Comparison of ENCODE assay signal across 12 cellular contexts in the genomic region with DNA sequence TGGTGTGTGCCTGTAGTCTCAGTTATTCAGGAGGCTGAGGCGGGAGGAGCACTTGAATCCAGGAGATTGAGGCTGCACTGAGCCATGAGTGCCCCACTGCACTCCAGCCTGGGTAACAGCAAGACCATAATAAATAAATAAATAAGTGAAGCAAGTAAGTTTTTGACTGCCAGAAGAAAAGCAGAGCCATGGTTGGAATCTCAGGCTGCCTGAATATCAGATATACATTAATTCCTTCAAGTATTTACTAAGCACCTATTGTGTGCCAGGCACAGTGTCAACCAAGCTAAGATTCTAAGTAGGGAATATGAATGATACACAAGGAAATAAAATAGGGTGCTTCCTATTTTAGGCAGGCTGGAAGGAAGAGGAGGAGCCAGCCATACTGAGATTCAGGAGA. TPM values are rescaled to one million over a fixed set of nuclear protein-coding genes. Genes with fewer than 3 reads are reported as not detected.
DNase-seq lines count a peak whose midpoint lies in the region; ATAC-seq and TF ChIP-seq lines count a peak whose summit lies in the region.
"Had no signal": no experiment of that assay in that cellular context is flagged by ENCODE, and none has a peak within 500 bp of the region (broad histone marks: within the 10 kb centered on the region; RNA-seq: fewer than 3 reads in every experiment).

No MANE protein-coding gene starts in this region.

- H3K36me3 ChIP-seq in muscle layer of duodenum (ENCODE audit: control insufficient read depth in 1 of 2, insufficient read depth in 2 of 2, low read length in 2 of 2): no peaks in the 10 kb centered on the region
- no peaks in the 10 kb centered on the region for H3K36me3 ChIP-seq in Karpas-422 (ENCODE audit: insufficient read depth, low read length)

- CTCF ChIA-PET in AG04450 (lab: Charles Lee): interaction anchor here (0.6 to 3.0 kb wide), 15 partner anchors 10 to 205 kb away, joined by 3 to 18 read pairs (median 8); a partner anchor contains a TSS

- H3K4me1 ChIP-seq in muscle layer of duodenum (ENCODE audit: control insufficient read depth in 1 of 2, insufficient read depth in 2 of 2, low read length in 2 of 2) (peaks cover 5 to 7% of the 10 kb centered on the region in 2 donors), Karpas-422 (ENCODE audit: low read length) (peaks cover 11% of the 10 kb centered on the region)

- ATAC-seq in GM21447 (IDR thresholded peaks at IDR 0.05; ENCODE audit: unreplicated experiment): no peak

- H3K9ac ChIP-seq in Karpas-422 (ENCODE audit: low read length): no peak overlapping the region

- H3K4me3 ChIP-seq in AG04450 (ENCODE audit: low read depth, low read length): peak overlapping the region; percentile 77
- H3K4me3 ChIP-seq in choroid plexus epithelial cell (ENCODE audit: low read depth, low read length): peak overlapping the region; percentile 66
- peak overlapping the region in 1 of 2 donors; percentile 67 for H3K4me3 ChIP-seq in muscle layer of duodenum (ENCODE audit: low read depth in 1 of 2, low read length in 2 of 2)
- no peak overlapping the region for H3K4me3 ChIP-seq in Karpas-422 (ENCODE audit: low read length)

- H3K79me2 ChIP-seq in Karpas-422 (ENCODE audit: low read length): no peaks in the 10 kb centered on the region

- no peaks in the 10 kb centered on the region for H3K9me2 ChIP-seq in Karpas-422 (replicated peaks; ENCODE audit: insufficient read depth, low read length)

- peaks cover 3% of the 10 kb centered on the region for H3K27me3 Mint-ChIP-seq in HFFc6 (ENCODE audit: insufficient read depth)

- POLR2A ChIA-PET in AG04450 (lab: Yijun Ruan, JAX): interaction anchor here (0.9 to 1.7 kb wide), 3 partner anchors 23 to 106 kb away, joined by 3 to 5 read pairs (median 3); a partner anchor contains a TSS

- DNase-seq in AG04450 (ENCODE audit: low read depth, low spot score): no peak
- no peak for DNase-seq in HFFc6
- DNase-seq in choroid plexus epithelial cell (ENCODE audit: low read depth): no peak
- no peak for DNase-seq in Karpas-422
- no peak for DNase-seq in AML-193 (lab: John Stamatoyannopoulos, UW)
- no peak for DNase-seq in RPMI8226
- DNase-seq: activated CD8-positive, alpha-beta memory T cell treated with anti-CD3 and anti-CD28 coated beads, Interleukin-2, amount 50 U/mL, for 48 hours; NCI-H1417 treated with DMSO at 0.1 percent for 48 hours; Right ventricle myocardium superior had no signal

- no peak overlapping the region; the same call in 1 of the 2 replicates for H3K27ac Mint-ChIP-seq in HFFc6

- H3K27ac ChIP-seq in AG04450 (ENCODE audit: low read depth, low read length) (peak overlapping the region; percentile 31), muscle layer of duodenum (ENCODE audit: low read length) (peak overlapping the region; percentile 62), Karpas-422 (ENCODE audit: low read length) (no peak overlapping the region)

- H3K9me3 ChIP-seq in AG04450 (ENCODE audit: control insufficient read depth, insufficient read depth, low read length) (peaks cover 15% of the 10 kb centered on the region), muscle layer of duodenum (ENCODE audit: control insufficient read depth in 1 of 2, low read length in 2 of 2) (no peaks in the 10 kb centered on the region), Karpas-422 (ENCODE audit: low read length) (no peaks in the 10 kb centered on the region)
- H3K9me3 ChIP-seq: neutrophil had no signal

- H3K4me3 Mint-ChIP-seq in HFFc6: peak overlapping the region; percentile 91

- peaks cover 24% of the 10 kb centered on the region for H3K4me1 Mint-ChIP-seq in HFFc6 (ENCODE audit: low read depth)

- H3K4me2 ChIP-seq in Karpas-422 (ENCODE audit: low read depth, low read length, poor library complexity, severe bottlenecking): no peak overlapping the region

- no peaks in the 10 kb centered on the region for H4K20me1 ChIP-seq in Karpas-422 (ENCODE audit: insufficient read depth, low read depth, low read length)

- peaks cover 9% of the 10 kb centered on the region; the same call in 1 of the 2 replicates for H3K36me3 Mint-ChIP-seq in HFFc6 (ENCODE audit: low read depth)

- TF ChIP-seq CTCF in AG04450 (IDR thresholded peaks at IDR 0.05; ENCODE audit: low read depth, low read length) (no peak), HFFc6 (IDR thresholded peaks at IDR 0.05) (no peak), choroid plexus epithelial cell (conservative IDR thresholded peaks at IDR 0.05; ENCODE audit: low read depth, low read length) (no peak)

- H3K9me3 Mint-ChIP-seq in HFFc6: no peaks in the 10 kb centered on the region

- no peak overlapping the region for H2AFZ ChIP-seq in Karpas-422 (ENCODE audit: low read length)

- H3K27me3 ChIP-seq in AG04450 (ENCODE audit: control insufficient read depth, insufficient read depth, low read length) (no peaks in the 10 kb centered on the region), muscle layer of duodenum (ENCODE audit: low read depth, low read length) (no peaks in the 10 kb centered on the region), Karpas-422 (ENCODE audit: low read length) (no peaks in the 10 kb centered on the region; the same call in 1 of the 2 replicates)

RNA-seq across cellular contexts. Expression of a gene that starts 1.4 kb away (rescaled TPM):
- 25.0 and 35.9 TPM in 2 replicates for polyA plus RNA-seq in AG04450 (2011; rRNA removed)
- 9.5 and 14.5 TPM in 2 replicates for polyA minus RNA-seq in AG04450 (2011; rRNA and poly(A)+ RNA removed)
- total RNA-seq in HFFc6 (2021; fragmentation: NEBNext Ultra II Directional; extraction: Animal tissue kit (Norgen Biotek cat#: 25700)): 10 to 100 TPM; 21.3 to 36.9 (median 24.9) TPM
- 0.97 TPM in 1 of 2 replicates, not detected in the other for total RNA-seq in Karpas-422 (2014; rRNA removed; shearing (Covaris generic); ENCODE audit: low replicate concordance)

RNA-seq across cellular contexts. Expression of a gene that starts 10.0 kb away (rescaled TPM):
- polyA plus RNA-seq in AG04450 (2011; rRNA removed): 0.12 and 0.32 TPM in 2 replicates
- 0.17 and 0.60 TPM in 2 replicates for polyA minus RNA-seq in AG04450 (2011; rRNA and poly(A)+ RNA removed)
- not detected for total RNA-seq in HFFc6 (2021; fragmentation: NEBNext Ultra II Directional; extraction: Animal tissue kit (Norgen Biotek cat#: 25700))
- 1.6 and 2.2 TPM in 2 replicates for total RNA-seq in Karpas-422 (2014; rRNA removed; shearing (Covaris generic); ENCODE audit: low replicate concordance)

RNA-seq across cellular contexts. Expression of a gene that starts 31.8 kb away (rescaled TPM):
- 9.4 and 12.6 TPM in 2 replicates for polyA plus RNA-seq in AG04450 (2011; rRNA removed)
- 18.0 and 18.5 TPM in 2 replicates for polyA minus RNA-seq in AG04450 (2011; rRNA and poly(A)+ RNA removed)
- total RNA-seq in HFFc6 (2021; fragmentation: NEBNext Ultra II Directional; extraction: Animal tissue kit (Norgen Biotek cat#: 25700)): 10 to 100 TPM; 76.4 to 84.3 (median 80.4) TPM
- total RNA-seq in Karpas-422 (2014; rRNA removed; shearing (Covaris generic); ENCODE audit: low replicate concordance): 22.5 and 73.2 TPM in 2 replicates

RNA-seq across cellular contexts. Expression of a gene that starts 47.0 kb away (rescaled TPM):
- polyA plus RNA-seq in AG04450 (2011; rRNA removed): 22.0 and 29.1 TPM in 2 replicates
- 78.8 and 120 TPM in 2 replicates for polyA minus RNA-seq in AG04450 (2011; rRNA and poly(A)+ RNA removed)
- 10 to 100 TPM; 30.5 to 54.1 (median 32.4) TPM for total RNA-seq in HFFc6 (2021; fragmentation: NEBNext Ultra II Directional; extraction: Animal tissue kit (Norgen Biotek cat#: 25700))
- total RNA-seq in Karpas-422 (2014; rRNA removed; shearing (Covaris generic); ENCODE audit: low replicate concordance): 10.7 and 13.6 TPM in 2 replicates

RNA-seq across cellular contexts. Expression of a gene that starts 50.5 kb away (rescaled TPM):
- polyA plus RNA-seq in AG04450 (2011; rRNA removed): 13.3 and 19.2 TPM in 2 replicates
- polyA minus RNA-seq in AG04450 (2011; rRNA and poly(A)+ RNA removed): 13.2 and 18.3 TPM in 2 replicates
- total RNA-seq in HFFc6 (2021; fragmentation: NEBNext Ultra II Directional; extraction: Animal tissue kit (Norgen Biotek cat#: 25700)): 1 to 10 TPM; 2.3 to 3.7 (median 3.2) TPM
- 4.1 and 10.0 TPM in 2 replicates for total RNA-seq in Karpas-422 (2014; rRNA removed; shearing (Covaris generic); ENCODE audit: low replicate concordance)

Comparison
In these comparisons a context has a peak if more than half of its experiments do, and no peak if none do; other contexts are left out.
1. RNA of a gene that starts 1.4 kb away (total RNA-seq): 21.3 to 36.9 TPM in HFFc6; 0.97 TPM in Karpas-422; every median in the first group is over 10 times any median in the second.